ENCODE assay signal across 20 cellular contexts in genomic region chr5:142446960-142447279, GRCh38.
A peak's percentile ranks its signal among the peaks of the same experiment; 100 is the strongest.
DNase-seq lines count a peak whose midpoint lies in the region; ATAC-seq and TF ChIP-seq lines count a peak whose summit lies in the region.
"Had no signal": no experiment of that assay in that cellular context is flagged by ENCODE, and none has a peak within 500 bp of the region (broad histone marks: within the 10 kb centered on the region; RNA-seq: fewer than 3 reads in every experiment).

No MANE protein-coding gene starts in this region.

- H2AFZ ChIP-seq in ACC112 (ENCODE audit: low read length, unreplicated experiment) (no peak overlapping the region), osteoblast (ENCODE audit: low read length) (peak overlapping the region; percentile 41)

- H3K27me3 ChIP-seq in ACC112 (ENCODE audit: insufficient read depth, low read length): no peaks in the 10 kb centered on the region
- no peaks in the 10 kb centered on the region for H3K27me3 ChIP-seq in HUES48 (ENCODE audit: control insufficient read depth, insufficient read depth, low read length)
- no peaks in the 10 kb centered on the region for H3K27me3 ChIP-seq in breast epithelium
- H3K27me3 ChIP-seq in osteoblast (ENCODE audit: insufficient read depth, low read length): no peaks in the 10 kb centered on the region

- H3K4me1 ChIP-seq in ACC112 (ENCODE audit: control insufficient read depth, insufficient read depth, low read length, unreplicated experiment): peaks cover 37% of the 10 kb centered on the region
- H3K4me1 ChIP-seq in HUES48 (ENCODE audit: control insufficient read depth, insufficient read depth, low read length): peaks cover 7% of the 10 kb centered on the region; the same call in 1 of the 2 replicates
- peaks cover 0 to 2% of the 10 kb centered on the region in 2 donors for H3K4me1 ChIP-seq in breast epithelium
- H3K4me1 ChIP-seq in osteoblast (ENCODE audit: insufficient read depth, low read length): peaks cover 20% of the 10 kb centered on the region
- H3K4me1 ChIP-seq in mucosa of descending colon (ENCODE audit: low read depth): no peaks in the 10 kb centered on the region
- H3K4me1 ChIP-seq: HAP-1 had no signal

- no peak overlapping the region for H3K9ac ChIP-seq in HUES48 (ENCODE audit: low read depth, low read length)

- peak overlapping the region; percentile 91 for H3K27ac ChIP-seq in ACC112 (ENCODE audit: low read depth, low read length)
- H3K27ac ChIP-seq in HUES48 (ENCODE audit: low read depth, low read length): peak overlapping the region; percentile 65
- peak overlapping the region; percentile 42 to 77 for H3K27ac ChIP-seq in breast epithelium
- peak overlapping the region; percentile 83 for H3K27ac ChIP-seq in osteoblast (ENCODE audit: low read depth, low read length)

- no peak for DNase-seq in breast epithelium (ENCODE audit: low spot score in 2 of 2)
- no peak for DNase-seq in osteoblast (ENCODE audit: insufficient read length, low spot score, missing footprints)
- no peak for DNase-seq in mucosa of descending colon
- DNase-seq in stimulated activated naive CD8-positive, alpha-beta T cell treated with anti-CD3 and anti-CD28 coated beads, Interleukin-15, Interleukin-2, amounts not matched to agents 100 U/mL and 50 U/mL, for 24 hours: no peak
- DNase-seq: activated CD4-positive, alpha-beta T cell treated with anti-CD3 and anti-CD28 coated beads for 1 hour; CD4-positive, alpha-beta T cell; endodermal cell; NCI-H1436 treated with DMSO at 0.1 percent for 48 hours; NCI-H2171; NCI-H526; nucleus accumbens; RPMI8226; stimulated activated CD8-positive, alpha-beta memory T cell treated with anti-CD3 and anti-CD28 coated beads, Interleukin-4, amount 100 ng/mL, for 48 hours had no signal

- H3K9me3 ChIP-seq in HUES48 (ENCODE audit: control insufficient read depth, insufficient read depth, low read length): no peaks in the 10 kb centered on the region; the same call in 1 of the 2 replicates
- no peaks in the 10 kb centered on the region for H3K9me3 ChIP-seq in breast epithelium
- no peaks in the 10 kb centered on the region for H3K9me3 ChIP-seq in osteoblast (ENCODE audit: low read depth, low read length)
- no peaks in the 10 kb centered on the region for H3K9me3 ChIP-seq in mucosa of descending colon
- H3K9me3 ChIP-seq: HAP-1 had no signal

- intact Hi-C loops in breast epithelium (cut with DNase I; ENCODE audit: low total_unique reads): no loop called here
- intact Hi-C loops in mucosa of descending colon (cut with DNase I, micrococcal nuclease): no loop called here

- no peak for TF ChIP-seq POLR2A in breast epithelium (IDR thresholded peaks at IDR 0.05)

- H3K36me3 ChIP-seq in ACC112 (ENCODE audit: insufficient read depth, low read length): no peaks in the 10 kb centered on the region
- no peaks in the 10 kb centered on the region for H3K36me3 ChIP-seq in HUES48 (ENCODE audit: control insufficient read depth, insufficient read depth, low read length)
- no peaks in the 10 kb centered on the region for H3K36me3 ChIP-seq in breast epithelium
- H3K36me3 ChIP-seq in osteoblast (ENCODE audit: insufficient read depth, low read length): no peaks in the 10 kb centered on the region
- H3K36me3 ChIP-seq in mucosa of descending colon (ENCODE audit: low read depth): no peaks in the 10 kb centered on the region
- H3K36me3 ChIP-seq: HAP-1 had no signal

- H3K4me3 ChIP-seq in ACC112 (ENCODE audit: low read depth, low read length) (no peak overlapping the region), HUES48 (ENCODE audit: low read depth, low read length) (no peak overlapping the region), breast epithelium (no peak overlapping the region), osteoblast (ENCODE audit: insufficient read depth, low read length) (no peak overlapping the region), mucosa of descending colon (no peak overlapping the region)
- H3K4me3 ChIP-seq: coronary artery, HAP-1 had no signal

- TF ChIP-seq CTCF in breast epithelium (IDR thresholded peaks at IDR 0.05): no peak
- TF ChIP-seq CTCF in osteoblast (IDR thresholded peaks at IDR 0.05; ENCODE audit: extremely low read depth, low read depth, low read length): no peak
- TF ChIP-seq CTCF in mucosa of descending colon (IDR thresholded peaks at IDR 0.05): no peak

- no peak for ATAC-seq in mucosa of descending colon
- ATAC-seq in GM21526 (IDR thresholded peaks at IDR 0.05; ENCODE audit: low FRiP score, unreplicated experiment): no peak
- ATAC-seq in HG02588 (IDR thresholded peaks at IDR 0.05; ENCODE audit: unreplicated experiment): no peak
- no peak for ATAC-seq in stimulated activated naive CD8-positive, alpha-beta T cell treated with anti-CD3 and anti-CD28 coated beads, Interleukin-15, Interleukin-2, amounts not matched to agents 100 U/mL and 50 U/mL, for 24 hours
- ATAC-seq: activated naive CD4-positive, alpha-beta T cell treated with anti-CD3 and anti-CD28 coated beads, Interleukin-2, amount 50 U/mL, for 72 hours had no signal

- H3K4me2 ChIP-seq in osteoblast (ENCODE audit: insufficient read depth, low read length): peak overlapping the region; percentile 30

- H3K79me2 ChIP-seq in ACC112 (ENCODE audit: control insufficient read depth, insufficient read depth, low read length, unreplicated experiment) (no peaks in the 10 kb centered on the region), osteoblast (ENCODE audit: insufficient read depth, low read length) (no peaks in the 10 kb centered on the region)

- no peaks in the 10 kb centered on the region for H4K20me1 ChIP-seq in osteoblast (ENCODE audit: insufficient read depth, low read length)
